Comparison of ENCODE assay signal across 18 cellular contexts in genomic region chr1:179253286-179253972, GRCh38. TPM values are rescaled to one million over a fixed set of nuclear protein-coding genes. Genes with fewer than 3 reads are reported as not detected.
A peak's percentile ranks its signal among the peaks of the same experiment; 100 is the strongest.
DNase-seq lines count a peak whose midpoint lies in the region; ATAC-seq and TF ChIP-seq lines count a peak whose summit lies in the region.
"Had no signal": no experiment of that assay in that cellular context is flagged by ENCODE, and none has a peak within 500 bp of the region (broad histone marks: within the 10 kb centered on the region; RNA-seq: fewer than 3 reads in every experiment).

No MANE protein-coding gene starts in this region.

- no peak overlapping the region for H3K4me3 ChIP-seq in brain microvascular endothelial cell (ENCODE audit: low read depth, low read length)
- no peak overlapping the region for H3K4me3 ChIP-seq in mesenchymal stem cell (ENCODE audit: insufficient read depth in 1 of 2, low read depth in 1 of 2, low read length in 2 of 2)
- H3K4me3 ChIP-seq: PC-9 had no signal

- no peak overlapping the region for H2AK5ac ChIP-seq in mesenchymal stem cell (ENCODE audit: low read length, severe bottlenecking)

- ATAC-seq in HG03520 (IDR thresholded peaks at IDR 0.05; ENCODE audit: unreplicated experiment), result no peak

- no peaks in the 10 kb centered on the region for H3K4me1 Mint-ChIP-seq in MCF 10A (ENCODE audit: insufficient read depth, unreplicated experiment)
- H3K4me1 Mint-ChIP-seq: CD4-positive, alpha-beta memory T cell; H9; IgD-negative memory B cell had no signal

- H3K36me3 Mint-ChIP-seq in MCF 10A (ENCODE audit: insufficient read depth, unreplicated experiment), result no peaks in the 10 kb centered on the region
- H3K36me3 Mint-ChIP-seq: CD4-positive, alpha-beta memory T cell; IgD-negative memory B cell had no signal

- H4K8ac ChIP-seq in mesenchymal stem cell (ENCODE audit: low read length), result no peak overlapping the region

- TF ChIP-seq CTCF in brain microvascular endothelial cell (IDR thresholded peaks at IDR 0.05; ENCODE audit: low read depth, low read length, missing control alignments) (no peak), MCF 10A (IDR thresholded peaks at IDR 0.05; ENCODE audit: unreplicated experiment) (no peak)

- H3K27ac Mint-ChIP-seq in MCF 10A (ENCODE audit: low read depth, unreplicated experiment), result no peak overlapping the region
- H3K27ac Mint-ChIP-seq: CD4-positive, alpha-beta memory T cell; H9; IgD-negative memory B cell had no signal

- H3K4me2 ChIP-seq in mesenchymal stem cell (ENCODE audit: low read length, poor library complexity, severe bottlenecking), result no peak overlapping the region
- H3K4me2 ChIP-seq: PC-9 had no signal

- H3K18ac ChIP-seq in mesenchymal stem cell (ENCODE audit: low read depth in 1 of 2, low read length in 2 of 2), result no peak overlapping the region

- H2BK120ac ChIP-seq in mesenchymal stem cell (ENCODE audit: low read depth, low read length), result no peak overlapping the region

- intact Hi-C loops in MCF 10A (cut with micrococcal nuclease), result loop anchor here (2.0 to 5.0 kb wide), 2 partner anchors 194 to 561 kb away; no protein-coding TSS in a partner anchor

- H3K14ac ChIP-seq in mesenchymal stem cell (ENCODE audit: low read length in 2 of 2), result no peak overlapping the region

- no peaks in the 10 kb centered on the region for H3K9me3 Mint-ChIP-seq in MCF 10A (ENCODE audit: unreplicated experiment)
- H3K9me3 Mint-ChIP-seq: CD4-positive, alpha-beta memory T cell; H9; IgD-negative memory B cell had no signal

- WGBS in mesenchymal stem cell, result 78% methylated on average over 8 of the region's 8 CpGs

- H3K4ac ChIP-seq in mesenchymal stem cell (ENCODE audit: low read depth in 1 of 2, low read length in 2 of 2), result no peak overlapping the region

- H4K91ac ChIP-seq in mesenchymal stem cell (ENCODE audit: low read length), result no peak overlapping the region

- no peaks in the 10 kb centered on the region for H3K9me3 ChIP-seq in mesenchymal stem cell (ENCODE audit: control insufficient read depth, low read length)
- H3K9me3 ChIP-seq: BE2C had no signal

- H3K27me3 ChIP-seq in brain microvascular endothelial cell (replicated peaks) (no peaks in the 10 kb centered on the region), mesenchymal stem cell (ENCODE audit: control insufficient read depth in 1 of 2, insufficient read depth in 1 of 2, low read length in 2 of 2) (no peaks in the 10 kb centered on the region)
- H3K27me3 ChIP-seq: BE2C had no signal

- no peak overlapping the region for H2BK15ac ChIP-seq in mesenchymal stem cell (ENCODE audit: low read depth, poor library complexity, severe bottlenecking)

- in situ Hi-C loops in brain microvascular endothelial cell (cut with HindIII; ENCODE audit: low pct_ligation_motif_present, low sequenced_read_pairs), result no loop called here

- no peak overlapping the region for H2BK12ac ChIP-seq in mesenchymal stem cell (ENCODE audit: low read length in 2 of 2)

- CTCF ChIA-PET in MCF 10A (lab: Yijun Ruan, JAX), result interaction anchor here (0.6 to 8.8 kb wide), 12 partner anchors 9 to 562 kb away, joined by 3 to 175 read pairs (median 4); partner anchors contain the start of genes AXDND1 and TOR3A

- no peaks in the 10 kb centered on the region for H3K79me1 ChIP-seq in mesenchymal stem cell (replicated peaks; ENCODE audit: low read length, poor library complexity, severe bottlenecking)

- no peak overlapping the region for H3K9ac ChIP-seq in mesenchymal stem cell (ENCODE audit: low read length)

- H3K36me3 ChIP-seq in brain microvascular endothelial cell (replicated peaks) (no peaks in the 10 kb centered on the region), mesenchymal stem cell (ENCODE audit: control insufficient read depth in 1 of 2, insufficient read depth in 2 of 2, low read depth in 1 of 2, low read length in 2 of 2) (no peaks in the 10 kb centered on the region)
- H3K36me3 ChIP-seq: BE2C had no signal

- no peaks in the 10 kb centered on the region for H3K27me3 Mint-ChIP-seq in MCF 10A (ENCODE audit: insufficient read depth, unreplicated experiment)
- H3K27me3 Mint-ChIP-seq: CD4-positive, alpha-beta memory T cell; IgD-negative memory B cell had no signal

- H3K23ac ChIP-seq in mesenchymal stem cell (ENCODE audit: low read length in 2 of 2), result no peak overlapping the region

- H3K4me1 ChIP-seq in mesenchymal stem cell (ENCODE audit: control insufficient read depth, insufficient read depth, low read depth, low read length), result no peaks in the 10 kb centered on the region
- H3K4me1 ChIP-seq: BE2C had no signal

- H2AFZ ChIP-seq in mesenchymal stem cell (ENCODE audit: low read depth, low read length), result no peak overlapping the region
- H2AFZ ChIP-seq: PC-9 had no signal

- no peak overlapping the region for H3K27ac ChIP-seq in brain microvascular endothelial cell
- H3K27ac ChIP-seq in mesenchymal stem cell (ENCODE audit: low read length, poor library complexity, severe bottlenecking), result no peak overlapping the region
- H3K27ac ChIP-seq: PC-9 had no signal

- BruUV-seq in MCF 10A (replicated peaks; lab: Mats Ljungman, UMichigan), result no TSS peak

- no peak overlapping the region for H2BK5ac ChIP-seq in mesenchymal stem cell (ENCODE audit: low read depth, low read length, poor library complexity, severe bottlenecking)

- DNase-seq in ELR (ENCODE audit: low read depth), result peak; percentile 24
- peak; percentile 67 for DNase-seq in OCI-M1 (lab: John Stamatoyannopoulos, UW)
- peak; percentile 33 for DNase-seq in brain microvascular endothelial cell
- peak; percentile 54 for DNase-seq in mesenchymal stem cell
- no peak for DNase-seq in T-helper 1 cell
- no peak for DNase-seq in MCF 10A (ENCODE audit: unreplicated experiment)
- DNase-seq in dermis blood vessel endothelial cell, result no peak
- DNase-seq: BE2C; CD4-positive, alpha-beta memory T cell; DMS79 treated with DMSO at 0.1 percent for 48 hours; H9; NCI-H1436 treated with DMSO at 0.1 percent for 48 hours; NCI-H2081 treated with DMSO at 0.1 percent for 48 hours; NCI-H2227 treated with DMSO at 0.1 percent for 48 hours; NCI-H526 treated with DMSO at 0.1 percent for 48 hours; PC-9 had no signal

- no peak overlapping the region for H3K4me3 Mint-ChIP-seq in MCF 10A (ENCODE audit: unreplicated experiment)
- H3K4me3 Mint-ChIP-seq: CD4-positive, alpha-beta memory T cell; H9; IgD-negative memory B cell had no signal

- POLR2A ChIA-PET in MCF 10A (lab: Yijun Ruan, JAX), result interaction anchor here (2.3 kb wide), 1 partner anchor 117 kb away, joined by 10 read pairs; no protein-coding TSS in a partner anchor

RNA-seq across cellular contexts. Expression of gene ABL2, which starts 24.0 kb away (rescaled TPM):
- polyA plus RNA-seq in mesenchymal stem cell (2013, experiment 1 of 2), result 6.5 TPM
- 6.8 TPM for polyA plus RNA-seq in mesenchymal stem cell (2013, experiment 2 of 2)
- total RNA-seq in MCF 10A (2022), result 109 and 160 TPM in 2 replicates
- total RNA-seq in dermis blood vessel endothelial cell, result 77.1 and 80.7 TPM in 2 replicates

RNA-seq across cellular contexts. Expression of gene SOAT1, which starts 40.2 kb away (rescaled TPM):
- 40.5 TPM for polyA plus RNA-seq in mesenchymal stem cell (2013, experiment 1 of 2)
- 42.9 TPM for polyA plus RNA-seq in mesenchymal stem cell (2013, experiment 2 of 2)
- total RNA-seq in MCF 10A (2022) (28.4 and 39.7 TPM in 2 replicates), dermis blood vessel endothelial cell (15.1 and 28.7 TPM in 2 replicates)

Comparison
In these comparisons a context has a peak if more than half of its experiments do, and no peak if none do; other contexts are left out.
1. DNase-seq: peak in ELR (single experiment), OCI-M1 (single experiment), brain microvascular endothelial cell (single experiment) and mesenchymal stem cell (single experiment); none in T-helper 1 cell (0 of 5), MCF 10A (single experiment) and dermis blood vessel endothelial cell (single experiment).